In genomic region chr13:102091231-102091630, GRCh38 we compare ENCODE assay signal across 14 cellular contexts.
DNase-seq lines count a peak whose midpoint lies in the region; ATAC-seq and TF ChIP-seq lines count a peak whose summit lies in the region.
"Had no signal": no experiment of that assay in that cellular context is flagged by ENCODE, and none has a peak within 500 bp of the region (broad histone marks: within the 10 kb centered on the region; RNA-seq: fewer than 3 reads in every experiment).

No MANE protein-coding gene starts in this region.

- H3K79me2 ChIP-seq in hepatocyte (no peaks in the 10 kb centered on the region), osteoblast (ENCODE audit: insufficient read depth, low read length) (no peaks in the 10 kb centered on the region)

- peak; percentile 10 for TF ChIP-seq CTCF in GM13977 (IDR thresholded peaks at IDR 0.05; ENCODE audit: extremely low read depth, insufficient read depth, missing control alignments)
- no peak for TF ChIP-seq CTCF in RWPE2 (IDR thresholded peaks at IDR 0.05; ENCODE audit: poor library complexity, severe bottlenecking)
- TF ChIP-seq CTCF in hepatocyte (IDR thresholded peaks at IDR 0.05; ENCODE audit: poor library complexity): no peak
- no peak for TF ChIP-seq CTCF in osteoblast (IDR thresholded peaks at IDR 0.05; ENCODE audit: extremely low read depth, low read depth, low read length)

- no peak overlapping the region for H3K27ac ChIP-seq in RWPE2 (ENCODE audit: poor library complexity, severe bottlenecking)
- H3K27ac ChIP-seq in hepatocyte: no peak overlapping the region
- no peak overlapping the region for H3K27ac ChIP-seq in osteoblast (ENCODE audit: low read depth, low read length)

- no peaks in the 10 kb centered on the region for H3K9me2 ChIP-seq in hepatocyte (replicated peaks; ENCODE audit: insufficient read depth)

- H3K4me3 ChIP-seq in RWPE2 (ENCODE audit: severe bottlenecking) (no peak overlapping the region), hepatocyte (no peak overlapping the region), osteoblast (ENCODE audit: insufficient read depth, low read length) (no peak overlapping the region)
- H3K4me3 ChIP-seq: gastrocnemius medialis had no signal

- WGBS in hepatocyte (ENCODE audit: low lambda C conversion rate, missing lambda C conversion rate): 33% methylated on average over 3 of the region's 3 CpGs

- no peaks in the 10 kb centered on the region for H4K20me1 ChIP-seq in hepatocyte (ENCODE audit: insufficient read depth, poor library complexity, severe bottlenecking)
- no peaks in the 10 kb centered on the region for H4K20me1 ChIP-seq in osteoblast (ENCODE audit: insufficient read depth, low read length)

- in situ Hi-C loops in GM13977 (cut with MboI; ENCODE audit: low pct_unique_long_range_greater_than_20kb, low sequenced_read_pairs, unreplicated experiment): no loop called here

- ATAC-seq in RWPE2 (ENCODE audit: low read depth): peak; percentile 29; the same call in 1 of the 3 replicates
- ATAC-seq in HG02840 (IDR thresholded peaks at IDR 0.05; ENCODE audit: low FRiP score, unreplicated experiment): no peak
- ATAC-seq: stimulated activated naive B cell treated with anti-CD40 and anti-IgM and Interleukin-4, amounts not matched to agents 10 μg/mL and 1 μg/mL and 100 μg/mL, for 72 hours had no signal

- H2AFZ ChIP-seq in hepatocyte (no peak overlapping the region), osteoblast (ENCODE audit: low read length) (no peak overlapping the region)

- DNase-seq in A172 (ENCODE audit: low spot score) (peak; percentile 29), GM13977 (ENCODE audit: low spot score) (no peak), RWPE2 (ENCODE audit: low spot score) (no peak), hepatocyte (ENCODE audit: low spot score) (peak; percentile 6), osteoblast (ENCODE audit: insufficient read length, low spot score, missing footprints) (no peak), NCI-H2196 (lab: John Stamatoyannopoulos, UW; ENCODE audit: unreplicated experiment) (no peak)
- DNase-seq in activated T-cell treated with anti-CD3 and anti-CD28 coated beads, Interleukin-2, amount 50 U/mL, for 1 hour: no peak
- DNase-seq: activated CD8-positive, alpha-beta memory T cell treated with anti-CD3 and anti-CD28 coated beads, Interleukin-2, amount 50 U/mL, for 4 hours; central memory CD4-positive, alpha-beta T cell; gastrocnemius medialis; IMR-90; NCI-H446 treated with DMSO at 0.1 percent for 48 hours; stimulated activated naive B cell treated with anti-CD40 and anti-IgM and Interleukin-4, amounts not matched to agents 10 μg/mL and 1 μg/mL and 100 μg/mL, for 72 hours had no signal

- no peaks in the 10 kb centered on the region for H3K4me1 ChIP-seq in RWPE2 (ENCODE audit: insufficient read depth, poor library complexity, severe bottlenecking)
- no peaks in the 10 kb centered on the region for H3K4me1 ChIP-seq in hepatocyte (ENCODE audit: insufficient read depth)
- no peaks in the 10 kb centered on the region for H3K4me1 ChIP-seq in osteoblast (ENCODE audit: insufficient read depth, low read length)

- H3K4me2 ChIP-seq in hepatocyte (no peak overlapping the region), osteoblast (ENCODE audit: insufficient read depth, low read length) (no peak overlapping the region)

- H3K27me3 ChIP-seq in RWPE2 (ENCODE audit: insufficient read depth, poor library complexity, severe bottlenecking) (no peaks in the 10 kb centered on the region), hepatocyte (no peaks in the 10 kb centered on the region), osteoblast (ENCODE audit: insufficient read depth, low read length) (no peaks in the 10 kb centered on the region)
- H3K27me3 ChIP-seq: gastrocnemius medialis had no signal

- H3K36me3 ChIP-seq in RWPE2 (ENCODE audit: low read depth) (no peaks in the 10 kb centered on the region), hepatocyte (replicated peaks; ENCODE audit: insufficient read depth, low read depth) (no peaks in the 10 kb centered on the region), osteoblast (ENCODE audit: insufficient read depth, low read length) (no peaks in the 10 kb centered on the region)
- H3K36me3 ChIP-seq: gastrocnemius medialis had no signal

- H3K9me3 ChIP-seq in RWPE2 (ENCODE audit: severe bottlenecking): no peaks in the 10 kb centered on the region
- H3K9me3 ChIP-seq in hepatocyte (ENCODE audit: low read depth): no peaks in the 10 kb centered on the region
- H3K9me3 ChIP-seq in osteoblast (ENCODE audit: low read depth, low read length): no peaks in the 10 kb centered on the region
- H3K9me3 ChIP-seq: gastrocnemius medialis had no signal

Comparison
In these comparisons a context has a peak if more than half of its experiments do, and no peak if none do; other contexts are left out.
1. DNase-seq: peak in A172 (single experiment) and hepatocyte (single experiment); none in GM13977 (single experiment), RWPE2 (single experiment), activated T-cell treated with anti-CD3 and anti-CD28 coated beads, Interleukin-2, amount 50 U/mL, for 1 hour (single experiment), osteoblast (single experiment) and NCI-H2196 (single experiment).